In genomic region chr10:133258066-133258817, GRCh38 we compare ENCODE assay signal across 6 cellular contexts. TPM values are rescaled to one million over a fixed set of nuclear protein-coding genes. Genes with fewer than 3 reads are reported as not detected.
DNase-seq lines count a peak whose midpoint lies in the region; ATAC-seq and TF ChIP-seq lines count a peak whose summit lies in the region.

No MANE protein-coding gene starts in this region.

- no peaks in the 10 kb centered on the region for H3K36me3 ChIP-seq in ascending aorta

- intact Hi-C loops in ascending aorta (cut with DNase I) = no loop called here

- peak overlapping the region; percentile 56 to 71 for H3K27ac ChIP-seq in ascending aorta

- DNase-seq in NCI-H1417 (lab: John Stamatoyannopoulos, UW) (peak in 2 of 3 experiments; percentile 9 to 24), NCI-H1417 treated with DMSO at 0.1 percent for 48 hours (lab: John Stamatoyannopoulos, UW) (no peak), ascending aorta (ENCODE audit: low spot score in 2 of 2) (no peak), cerebellar nuclear complex (lab: John Stamatoyannopoulos, UW) (no peak)
- DNase-seq in stimulated activated CD8-positive, alpha-beta memory T cell treated with anti-CD3 and anti-CD28 coated beads, Interleukin-4, amount 100 ng/mL, for 48 hours = peak; percentile 70

- H3K4me3 ChIP-seq in ascending aorta = no peak overlapping the region

- peaks cover 14 to 18% of the 10 kb centered on the region in 2 donors for H3K4me1 ChIP-seq in ascending aorta

- H3K27me3 ChIP-seq in ascending aorta = no peaks in the 10 kb centered on the region

- ATAC-seq in HG02981 (IDR thresholded peaks at IDR 0.05; ENCODE audit: unreplicated experiment) = no peak

- H3K9me3 ChIP-seq in ascending aorta = no peaks in the 10 kb centered on the region

- TF ChIP-seq CTCF in ascending aorta (IDR thresholded peaks at IDR 0.05) = no peak

RNA-seq across cellular contexts. Expression of gene ADAM8, which starts 18.4 kb away (rescaled TPM):
- total RNA-seq in ascending aorta = 21.4 TPM

RNA-seq across cellular contexts. Expression of gene VENTX, which starts 20.6 kb away (rescaled TPM):
- 1.5 TPM for total RNA-seq in ascending aorta

RNA-seq across cellular contexts. Expression of gene UTF1, which starts 28.2 kb away (rescaled TPM):
- not detected for total RNA-seq in ascending aorta

RNA-seq across cellular contexts. Expression of gene TUBGCP2, which starts 50.4 kb away (rescaled TPM):
- 72.4 TPM for total RNA-seq in ascending aorta

RNA-seq across cellular contexts. Expression of gene ZNF511, which starts 50.5 kb away (rescaled TPM):
- total RNA-seq in ascending aorta = 51.8 TPM

Comparison
In these comparisons a context has a peak if more than half of its experiments do, and no peak if none do; other contexts are left out.
1. DNase-seq: peak in NCI-H1417 (2 of 3) and stimulated activated CD8-positive, alpha-beta memory T cell treated with anti-CD3 and anti-CD28 coated beads, Interleukin-4, amount 100 ng/mL, for 48 hours (single experiment); none in NCI-H1417 treated with DMSO at 0.1 percent for 48 hours (single experiment), ascending aorta (0 of 2) and cerebellar nuclear complex (0 of 2).